ENCODE assay signal across 22 cellular contexts in genomic region chr2:279366-279765, GRCh38. TPM values are rescaled to one million over a fixed set of nuclear protein-coding genes. Genes with fewer than 3 reads are reported as not detected.
DNase-seq lines count a peak whose midpoint lies in the region; ATAC-seq, FAIRE-seq and TF ChIP-seq lines count a peak whose summit lies in the region.
"Had no signal": no experiment of that assay in that cellular context is flagged by ENCODE, and none has a peak within 500 bp of the region (broad histone marks: within the 10 kb centered on the region; RNA-seq: fewer than 3 reads in every experiment).

No MANE protein-coding gene starts in this region.

- H2AFZ ChIP-seq in HepG2 (ENCODE audit: low read length) (no peak overlapping the region), H1 (ENCODE audit: low read length) (no peak overlapping the region)
- H2AFZ ChIP-seq: GM23338 had no signal

- H3K4me2 ChIP-seq in HepG2 (ENCODE audit: low read depth, low read length) = no peak overlapping the region
- H3K4me2 ChIP-seq in H1 (ENCODE audit: insufficient read depth in 1 of 2, low read depth in 2 of 2, low read length in 2 of 2) = no peak overlapping the region
- H3K4me2 ChIP-seq: BLaER1, GM23338 had no signal

- FAIRE-seq in HepG2 (lab: Jason Lieb, UNC) (no peak), H1 (lab: Jason Lieb, UNC) (no peak)
- FAIRE-seq: A204.1, G401.6, GM12892, GM19239, H54 had no signal

- no peak for TF ChIP-seq RAD21 in HepG2 (CRISPR knock-in tag; IDR thresholded peaks at IDR 0.05)
- TF ChIP-seq RAD21 in H1 (IDR thresholded peaks at IDR 0.05 in 1 of 2, conservative IDR thresholded peaks at IDR 0.05 in 1 of 2; ENCODE audit: low read depth in 2 of 2, low read length in 2 of 2) = no peak

- no peak overlapping the region for H4K8ac ChIP-seq in H1 (ENCODE audit: extremely low read depth, insufficient read depth, low read length)

- H3K36me3 ChIP-seq in HepG2 (replicated peaks in 1 of 2; ENCODE audit: control insufficient read depth in 1 of 2, insufficient read depth in 2 of 2, low read length in 2 of 2) (peaks cover 35 to 70% of the 10 kb centered on the region in 2 experiments), right lobe of liver (peaks cover 0 to 36% (median 11%) of the 10 kb centered on the region in 4 donors), H1 (ENCODE audit: control insufficient read depth in 2 of 4, insufficient read depth in 4 of 4, low read length in 3 of 4) (peaks cover 12 to 71% (median 38%) of the 10 kb centered on the region in 4 experiments)

- H3K27ac ChIP-seq in HepG2 (ENCODE audit: extremely low read length, insufficient read depth, low read length) = no peak overlapping the region
- no peak overlapping the region for H3K27ac ChIP-seq in right lobe of liver
- H3K27ac ChIP-seq in H1 (ENCODE audit: low read depth, low read length) = no peak overlapping the region
- H3K27ac ChIP-seq: 22Rv1, BLaER1, C4-2B had no signal

- no peak overlapping the region for H3K14ac ChIP-seq in H1 (ENCODE audit: insufficient read length)

- H3K4me3 ChIP-seq in HepG2 (replicated peaks in 1 of 3; ENCODE audit: insufficient read depth in 1 of 3, low read depth in 2 of 3, low read length in 3 of 3) (no peak overlapping the region), right lobe of liver (no peak overlapping the region), H1 (ENCODE audit: extremely low read depth in 1 of 4, insufficient read depth in 2 of 4, low read depth in 3 of 4, low read length in 4 of 4) (no peak overlapping the region)
- H3K4me3 ChIP-seq: BLaER1, GM23338, HAP-1 had no signal

- peaks cover 17% of the 10 kb centered on the region; the same call in 1 of the 2 replicates for H4K20me1 ChIP-seq in HepG2 (ENCODE audit: insufficient read depth, low read length)
- H4K20me1 ChIP-seq in H1 (replicated peaks in 1 of 2; ENCODE audit: control insufficient read depth in 1 of 2, insufficient read depth in 2 of 2, low read length in 2 of 2) = peaks cover 9 to 16% of the 10 kb centered on the region in 2 experiments

- H3K4ac ChIP-seq in H1 (replicated peaks; ENCODE audit: insufficient read length, low read depth, low read length) = no peak overlapping the region

- H2BK5ac ChIP-seq in H1 (ENCODE audit: low read depth, low read length) = no peak overlapping the region

- H3K27me3 ChIP-seq in HepG2 (ENCODE audit: control insufficient read depth in 1 of 2, insufficient read depth in 2 of 2, low read length in 2 of 2) (no peaks in the 10 kb centered on the region), right lobe of liver (no peaks in the 10 kb centered on the region), H1 (replicated peaks in 1 of 4; ENCODE audit: control insufficient read depth in 3 of 4, extremely low read depth in 1 of 4, insufficient read depth in 3 of 4, low read length in 3 of 4) (no peaks in the 10 kb centered on the region)
- H3K27me3 ChIP-seq: BLaER1 had no signal

- in situ Hi-C loops in HepG2 (cut with HindIII; ENCODE audit: extremely low pct_ligation_motif_present, low pct_unique_long_range_greater_than_20kb) = no loop called here

- no peak overlapping the region for H2BK15ac ChIP-seq in H1 (ENCODE audit: low read length)

- no peak overlapping the region for H3K23ac ChIP-seq in H1 (ENCODE audit: insufficient read length)

- H2BK20ac ChIP-seq in H1 (ENCODE audit: low read length) = no peak overlapping the region

- ATAC-seq in HepG2 (no peak), right lobe of liver (no peak), HG03045 (IDR thresholded peaks at IDR 0.05; ENCODE audit: unreplicated experiment) (no peak), GM18519 (IDR thresholded peaks at IDR 0.05; ENCODE audit: low FRiP score, unreplicated experiment) (no peak)
- ATAC-seq: CD8-positive, alpha-beta T cell; GM23338 had no signal

- CTCF ChIA-PET in HepG2 (lab: Yijun Ruan, JAX; ENCODE audit: low intra/inter-chr PET ratio, low total read pairs) (interaction anchor here (2.0 kb wide), 1 partner anchor 33 kb away, joined by 5 read pairs; no protein-coding TSS in a partner anchor), H1 (lab: Charles Lee; ENCODE audit: partially characterized antibody) (interaction anchor here (0.8 kb wide), 1 partner anchor 10 kb away, joined by 4 read pairs; no protein-coding TSS in a partner anchor)

- intact Hi-C loops in HepG2 (cut with micrococcal nuclease; ENCODE audit: unreplicated experiment) (no loop called here), right lobe of liver (cut with DNase I) (no loop called here)

- no TSS peak for BruUV-seq in HepG2 (replicated peaks; lab: Mats Ljungman, UMichigan)

- 88% methylated on average over 4 of the region's 4 CpGs for WGBS in HepG2 (ENCODE audit: low lambda C conversion rate)
- 66% methylated on average over 4 of the region's 4 CpGs for WGBS in right lobe of liver (ENCODE audit: insufficient coverage, low coverage, low lambda C conversion rate, missing lambda C conversion rate)
- WGBS in H1 (ENCODE audit: extremely low coverage in 1 of 2, insufficient coverage in 1 of 2, insufficient read length in 1 of 2, insufficient replicate concordance in 2 of 2, low coverage in 1 of 2, low lambda C conversion rate in 2 of 2, missing lambda C conversion rate in 1 of 2), 2 experiments = 85% methylated on average over 4 of the region's 4 CpGs; no CpG with 5 or more reads in 1 of the 2 experiments

- H3K18ac ChIP-seq in H1 (ENCODE audit: extremely low read depth, low read length) = no peak overlapping the region

- H4K91ac ChIP-seq in H1 (replicated peaks; ENCODE audit: insufficient read length, low read length) = no peak overlapping the region

- DNase-seq in HepG2 (ENCODE audit: low spot score) (no peak), right lobe of liver (no peak), H1 (ENCODE audit: low read depth in 1 of 2, low spot score in 2 of 2) (no peak)
- DNase-seq: Caco-2; CD4-positive, CD25-positive, alpha-beta regulatory T cell; CD8-positive, alpha-beta T cell; DMS153; DND-41; HFFc6 had no signal

- H3K79me2 ChIP-seq in HepG2 (ENCODE audit: insufficient read depth, low read length) (peaks cover 47% of the 10 kb centered on the region), H1 (ENCODE audit: control insufficient read depth in 1 of 2, insufficient read depth in 2 of 2, low read length in 2 of 2) (peaks cover 3 to 26% of the 10 kb centered on the region in 2 experiments; a peak in 3 of 4 replicates)

- no peaks in the 10 kb centered on the region for H3K9me3 ChIP-seq in HepG2 (ENCODE audit: low read length)
- H3K9me3 ChIP-seq in right lobe of liver = no peaks in the 10 kb centered on the region
- no peaks in the 10 kb centered on the region for H3K9me3 ChIP-seq in H1 (ENCODE audit: insufficient read depth in 2 of 2, low read depth in 1 of 2, low read length in 1 of 2)
- H3K9me3 ChIP-seq: BLaER1, Caco-2, HAP-1 had no signal

- H3K56ac ChIP-seq in H1 (replicated peaks; ENCODE audit: insufficient read length, low read depth, low read length) = no peak overlapping the region

- no peaks in the 10 kb centered on the region for H3K23me2 ChIP-seq in H1 (ENCODE audit: low read depth, low read length)

- H2BK12ac ChIP-seq in H1 (ENCODE audit: low read depth, low read length) = no peak overlapping the region

- H3K9ac ChIP-seq in HepG2 (ENCODE audit: insufficient read depth, low read depth, low read length) = no peak overlapping the region
- no peak overlapping the region for H3K9ac ChIP-seq in H1 (replicated peaks in 1 of 4; ENCODE audit: extremely low read depth in 1 of 4, low read depth in 3 of 4, low read length in 3 of 4)
- H3K9ac ChIP-seq: BLaER1 had no signal

- TF ChIP-seq EP300 in HepG2 (IDR thresholded peaks at IDR 0.05; ENCODE audit: low read depth in 2 of 2, low read length in 2 of 2) (no peak), HepG2 (CRISPR knock-in tag; IDR thresholded peaks at IDR 0.05; ENCODE audit: borderline replicate concordance) (no peak), H1 (IDR thresholded peaks at IDR 0.05; ENCODE audit: borderline replicate concordance in 1 of 2, low read depth in 2 of 2, low read length in 2 of 2) (no peak)

- H2BK120ac ChIP-seq in H1 (replicated peaks; ENCODE audit: low read depth, low read length) = no peak overlapping the region

- H3K4me1 ChIP-seq in HepG2 (ENCODE audit: insufficient read depth, low read length) (no peaks in the 10 kb centered on the region), right lobe of liver (peaks cover 0 to 7% (median 0%) of the 10 kb centered on the region in 4 donors), H1 (replicated peaks in 1 of 4; ENCODE audit: control insufficient read depth in 3 of 4, insufficient read depth in 4 of 4, low read length in 3 of 4) (peaks cover 0 to 14% (median 5%) of the 10 kb centered on the region in 4 experiments; a peak in 4 of 7 replicates)
- H3K4me1 ChIP-seq: Caco-2, HAP-1 had no signal

- H4K5ac ChIP-seq in H1 (ENCODE audit: insufficient read length, low read depth, low read length) = no peak overlapping the region

- POLR2A ChIA-PET in HepG2 (lab: Yijun Ruan, JAX) (no interaction called here), H1 (lab: Charles Lee; ENCODE audit: partially characterized antibody) (interaction anchor here (0.6 kb wide), 1 partner anchor 33 kb away, joined by 3 read pairs; no protein-coding TSS in a partner anchor)

- peaks cover 2% of the 10 kb centered on the region; the same call in 1 of the 2 replicates for H3K79me1 ChIP-seq in H1 (ENCODE audit: low read depth, low read length)

- TF ChIP-seq POLR2A in HepG2 (IDR thresholded peaks at IDR 0.05; ENCODE audit: insufficient read depth in 1 of 2, low read depth in 2 of 2, low read length in 2 of 2) = no peak
- TF ChIP-seq POLR2A in right lobe of liver (IDR thresholded peaks at IDR 0.05) = no peak
- TF ChIP-seq POLR2A in H1 (IDR thresholded peaks at IDR 0.05; ENCODE audit: control extremely low read depth in 1 of 2, low read depth in 2 of 2, low read length in 2 of 2) = no peak

- TF ChIP-seq CTCF in HepG2 (CRISPR knock-in tag; IDR thresholded peaks at IDR 0.05) (no peak), right lobe of liver (IDR thresholded peaks at IDR 0.05) (no peak), H1 (IDR thresholded peaks at IDR 0.05; ENCODE audit: control extremely low read depth in 1 of 3, insufficient read depth in 1 of 3, low read depth in 1 of 3, low read length in 3 of 3) (no peak)

- H2AK5ac ChIP-seq in H1 (ENCODE audit: low read depth, low read length) = no peak overlapping the region

RNA-seq across cellular contexts. Expression of gene ALKAL2, which starts 8.5 kb away (rescaled TPM):
- total RNA-seq in HepG2 (2016; rRNA removed; fragmentation: Illumina TruSeq; extraction: Trizol) (0.22 TPM in 1 of 2 replicates, not detected in the other), right lobe of liver (1 to 10 TPM in 4 of 6 experiments, under 1 TPM in 2; 0.49 to 2.9 (median 1.0) TPM)
- total RNA-seq in HepG2 (2016; cell fraction: cytosol; rRNA removed; fragmentation: Illumina TruSeq; extraction: Trizol; ENCODE audit: low read depth) = not detected in 2 replicates
- total RNA-seq in HepG2 (2016; cell fraction: insoluble cytoplasmic fraction; rRNA removed; fragmentation: Illumina TruSeq; extraction: Trizol) = 0.22 TPM in 1 of 2 replicates, not detected in the other
- 0.77 and 0.93 TPM in 2 replicates for total RNA-seq in HepG2 (2016; cell fraction: membrane; rRNA removed; fragmentation: Illumina TruSeq; extraction: Trizol)
- not detected in 2 replicates for total RNA-seq in HepG2 (2016; cell fraction: nucleus; rRNA removed; fragmentation: Illumina TruSeq; extraction: Trizol)
- polyA plus RNA-seq in HepG2 (2011; rRNA removed) (1.7 and 2.9 TPM in 2 replicates), H1 (2011; rRNA removed) (4.3 and 4.6 TPM in 2 replicates)
- 0.89 and 1.5 TPM in 2 replicates for polyA plus RNA-seq in HepG2 (2011; cell fraction: cytosol; rRNA removed)
- 0.82 and 1.1 TPM in 2 replicates for polyA plus RNA-seq in HepG2 (2011; cell fraction: nucleus; rRNA removed)
- polyA plus RNA-seq in HepG2 (2012) = 1.5 and 2.3 TPM in 2 replicates
- 0.12 and 0.19 TPM in 2 replicates for polyA plus RNA-seq in HepG2 (2016; cell fraction: cytosol; fragmentation: Illumina TruSeq; extraction: Trizol; ENCODE audit: low read depth)
- 0.35 TPM in 1 of 2 replicates, not detected in the other for polyA plus RNA-seq in HepG2 (2016; cell fraction: insoluble cytoplasmic fraction; fragmentation: Illumina TruSeq; extraction: Trizol; ENCODE audit: low read depth)
- 0.22 and 0.45 TPM in 2 replicates for polyA plus RNA-seq in HepG2 (2016; cell fraction: membrane; fragmentation: Illumina TruSeq; extraction: Trizol; ENCODE audit: low read depth)
- 0.72 and 1.0 TPM in 2 replicates for polyA plus RNA-seq in HepG2 (2016; cell fraction: nucleus; fragmentation: Illumina TruSeq; extraction: Trizol; ENCODE audit: insufficient read depth, low read depth)
- polyA minus RNA-seq in HepG2 (2011; rRNA and poly(A)+ RNA removed; ENCODE audit: low replicate concordance) = not detected in 2 replicates
- polyA minus RNA-seq in HepG2 (2011; cell fraction: cytosol; rRNA and poly(A)+ RNA removed) = 0.59 TPM in 1 of 2 replicates, not detected in the other
- 1.4 and 1.5 TPM in 2 replicates for polyA minus RNA-seq in HepG2 (2011; cell fraction: nucleus; rRNA and poly(A)+ RNA removed)
- total RNA-seq in H1 (2021; fragmentation: NEBNext Ultra II Directional; extraction: Animal tissue kit (Norgen Biotek cat#: 25700)) = 10.4 and 11.5 TPM in 2 replicates
- polyA plus RNA-seq in H1 (2011; cell fraction: cytosol; rRNA removed) = 5.4 TPM
- 7.2 TPM for polyA plus RNA-seq in H1 (2011; cell fraction: nucleus; rRNA removed)
- polyA plus RNA-seq in H1 (2012, experiment 1 of 2) = 4.5 to 6.0 TPM (median 4.9 TPM) in 4 replicates
- polyA plus RNA-seq in H1 (2012, experiment 2 of 2) = 2.0 TPM
- 11.7 TPM for polyA plus RNA-seq in H1 (2013, experiment 1 of 2)
- 12.0 TPM for polyA plus RNA-seq in H1 (2013, experiment 2 of 2)
- 2.8 and 4.6 TPM in 2 replicates for polyA minus RNA-seq in H1 (2011; rRNA and poly(A)+ RNA removed)
- polyA minus RNA-seq in H1 (2011; cell fraction: cytosol; rRNA and poly(A)+ RNA removed) = 6.0 TPM
- 7.4 TPM for polyA minus RNA-seq in H1 (2011; cell fraction: nucleus; rRNA and poly(A)+ RNA removed)
- total RNA-seq: Caco-2; CD4-positive, CD25-positive, alpha-beta regulatory T cell; HFFc6 had no signal
- polyA plus RNA-seq: AG04450 had no signal

RNA-seq across cellular contexts. Expression of gene ACP1, which starts 14.6 kb away (rescaled TPM):
- total RNA-seq in HepG2 (2016; rRNA removed; fragmentation: Illumina TruSeq; extraction: Trizol) = 246 and 290 TPM in 2 replicates
- total RNA-seq in HepG2 (2016; cell fraction: cytosol; rRNA removed; fragmentation: Illumina TruSeq; extraction: Trizol; ENCODE audit: low read depth) = 198 and 234 TPM in 2 replicates
- total RNA-seq in HepG2 (2016; cell fraction: insoluble cytoplasmic fraction; rRNA removed; fragmentation: Illumina TruSeq; extraction: Trizol) = 252 and 306 TPM in 2 replicates
- total RNA-seq in HepG2 (2016; cell fraction: membrane; rRNA removed; fragmentation: Illumina TruSeq; extraction: Trizol) = 319 and 324 TPM in 2 replicates
- 159 and 173 TPM in 2 replicates for total RNA-seq in HepG2 (2016; cell fraction: nucleus; rRNA removed; fragmentation: Illumina TruSeq; extraction: Trizol)
- polyA plus RNA-seq in HepG2 (2011; rRNA removed) = 280 and 348 TPM in 2 replicates
- 192 and 226 TPM in 2 replicates for polyA plus RNA-seq in HepG2 (2011; cell fraction: cytosol; rRNA removed)
- 139 and 154 TPM in 2 replicates for polyA plus RNA-seq in HepG2 (2011; cell fraction: nucleus; rRNA removed)
- polyA plus RNA-seq in HepG2 (2012) = 301 and 382 TPM in 2 replicates
- polyA plus RNA-seq in HepG2 (2016; cell fraction: cytosol; fragmentation: Illumina TruSeq; extraction: Trizol; ENCODE audit: low read depth) = 328 and 393 TPM in 2 replicates
- polyA plus RNA-seq in HepG2 (2016; cell fraction: insoluble cytoplasmic fraction; fragmentation: Illumina TruSeq; extraction: Trizol; ENCODE audit: low read depth) = 381 and 406 TPM in 2 replicates
- polyA plus RNA-seq in HepG2 (2016; cell fraction: membrane; fragmentation: Illumina TruSeq; extraction: Trizol; ENCODE audit: low read depth) = 353 and 372 TPM in 2 replicates
- 287 and 295 TPM in 2 replicates for polyA plus RNA-seq in HepG2 (2016; cell fraction: nucleus; fragmentation: Illumina TruSeq; extraction: Trizol; ENCODE audit: insufficient read depth, low read depth)
- 137 and 198 TPM in 2 replicates for polyA minus RNA-seq in HepG2 (2011; rRNA and poly(A)+ RNA removed; ENCODE audit: low replicate concordance)
- polyA minus RNA-seq in HepG2 (2011; cell fraction: cytosol; rRNA and poly(A)+ RNA removed) = 154 and 160 TPM in 2 replicates
- 316 and 328 TPM in 2 replicates for polyA minus RNA-seq in HepG2 (2011; cell fraction: nucleus; rRNA and poly(A)+ RNA removed)
- 10 to 100 TPM; 52.1 to 72.1 (median 60.3) TPM for total RNA-seq in right lobe of liver
- 150 and 155 TPM in 2 replicates for total RNA-seq in H1 (2021; fragmentation: NEBNext Ultra II Directional; extraction: Animal tissue kit (Norgen Biotek cat#: 25700))
- polyA plus RNA-seq in H1 (2011; rRNA removed) = 78.7 and 115 TPM in 2 replicates
- polyA plus RNA-seq in H1 (2011; cell fraction: cytosol; rRNA removed) = 169 TPM
- 96.8 TPM for polyA plus RNA-seq in H1 (2011; cell fraction: nucleus; rRNA removed)
- 165 to 214 TPM (median 182 TPM) in 4 replicates for polyA plus RNA-seq in H1 (2012, experiment 1 of 2)
- 60.1 TPM for polyA plus RNA-seq in H1 (2012, experiment 2 of 2)
- polyA plus RNA-seq in H1 (2013, experiment 1 of 2) = 107 TPM
- polyA plus RNA-seq in H1 (2013, experiment 2 of 2) = 106 TPM
- polyA minus RNA-seq in H1 (2011; rRNA and poly(A)+ RNA removed) = 107 and 121 TPM in 2 replicates
- 83.2 TPM for polyA minus RNA-seq in H1 (2011; cell fraction: cytosol; rRNA and poly(A)+ RNA removed)
- 78.8 TPM for polyA minus RNA-seq in H1 (2011; cell fraction: nucleus; rRNA and poly(A)+ RNA removed)

RNA-seq across cellular contexts. Expression of gene SH3YL1, which starts 15.5 kb away (rescaled TPM):
- total RNA-seq in HepG2 (2016; rRNA removed; fragmentation: Illumina TruSeq; extraction: Trizol) (8.8 and 13.0 TPM in 2 replicates), right lobe of liver (10 to 100 TPM in 2 of 6 experiments, 1 to 10 TPM in 4; 5.9 to 23.0 (median 8.7) TPM)
- 4.1 and 4.9 TPM in 2 replicates for total RNA-seq in HepG2 (2016; cell fraction: cytosol; rRNA removed; fragmentation: Illumina TruSeq; extraction: Trizol; ENCODE audit: low read depth)
- 8.7 and 10.6 TPM in 2 replicates for total RNA-seq in HepG2 (2016; cell fraction: insoluble cytoplasmic fraction; rRNA removed; fragmentation: Illumina TruSeq; extraction: Trizol)
- total RNA-seq in HepG2 (2016; cell fraction: membrane; rRNA removed; fragmentation: Illumina TruSeq; extraction: Trizol) = 6.5 and 8.7 TPM in 2 replicates
- 19.0 and 22.6 TPM in 2 replicates for total RNA-seq in HepG2 (2016; cell fraction: nucleus; rRNA removed; fragmentation: Illumina TruSeq; extraction: Trizol)
- polyA plus RNA-seq in HepG2 (2011; rRNA removed) (38.1 and 48.2 TPM in 2 replicates), H1 (2011; rRNA removed) (12.9 and 13.6 TPM in 2 replicates)
- polyA plus RNA-seq in HepG2 (2011; cell fraction: cytosol; rRNA removed) = 22.1 and 28.8 TPM in 2 replicates
- 105 and 110 TPM in 2 replicates for polyA plus RNA-seq in HepG2 (2011; cell fraction: nucleus; rRNA removed)
- polyA plus RNA-seq in HepG2 (2012) = 34.7 and 61.3 TPM in 2 replicates
- polyA plus RNA-seq in HepG2 (2016; cell fraction: cytosol; fragmentation: Illumina TruSeq; extraction: Trizol; ENCODE audit: low read depth) = 3.9 and 4.4 TPM in 2 replicates
- polyA plus RNA-seq in HepG2 (2016; cell fraction: insoluble cytoplasmic fraction; fragmentation: Illumina TruSeq; extraction: Trizol; ENCODE audit: low read depth) = 12.2 TPM in 2 replicates
- 6.9 and 8.4 TPM in 2 replicates for polyA plus RNA-seq in HepG2 (2016; cell fraction: membrane; fragmentation: Illumina TruSeq; extraction: Trizol; ENCODE audit: low read depth)
- 34.5 and 42.6 TPM in 2 replicates for polyA plus RNA-seq in HepG2 (2016; cell fraction: nucleus; fragmentation: Illumina TruSeq; extraction: Trizol; ENCODE audit: insufficient read depth, low read depth)
- polyA minus RNA-seq in HepG2 (2011; rRNA and poly(A)+ RNA removed; ENCODE audit: low replicate concordance) = 8.2 and 18.1 TPM in 2 replicates
- polyA minus RNA-seq in HepG2 (2011; cell fraction: cytosol; rRNA and poly(A)+ RNA removed) = 10.2 and 13.8 TPM in 2 replicates
- 143 and 147 TPM in 2 replicates for polyA minus RNA-seq in HepG2 (2011; cell fraction: nucleus; rRNA and poly(A)+ RNA removed)
- total RNA-seq in H1 (2021; fragmentation: NEBNext Ultra II Directional; extraction: Animal tissue kit (Norgen Biotek cat#: 25700)) = 31.4 and 37.2 TPM in 2 replicates
- polyA plus RNA-seq in H1 (2011; cell fraction: cytosol; rRNA removed) = 22.5 TPM
- 28.4 TPM for polyA plus RNA-seq in H1 (2011; cell fraction: nucleus; rRNA removed)
- polyA plus RNA-seq in H1 (2012, experiment 1 of 2) = 24.6 to 32.5 TPM (median 25.7 TPM) in 4 replicates
- polyA plus RNA-seq in H1 (2012, experiment 2 of 2) = 5.9 TPM
- 27.9 TPM for polyA plus RNA-seq in H1 (2013, experiment 1 of 2)
- polyA plus RNA-seq in H1 (2013, experiment 2 of 2) = 26.7 TPM
- 18.9 and 19.0 TPM in 2 replicates for polyA minus RNA-seq in H1 (2011; rRNA and poly(A)+ RNA removed)
- 15.1 TPM for polyA minus RNA-seq in H1 (2011; cell fraction: cytosol; rRNA and poly(A)+ RNA removed)
- 44.6 TPM for polyA minus RNA-seq in H1 (2011; cell fraction: nucleus; rRNA and poly(A)+ RNA removed)

Comparison
In these comparisons a context has a peak if more than half of its experiments do, and no peak if none do; other contexts are left out.
1. Of the 41 proteins assayed by ChIP-seq in both HepG2 and H1: peak only in HepG2: none; only in H1: none; in both: CEBPB; in neither: 40.